ENCODE assay signal across 26 cellular contexts in the genomic region with DNA sequence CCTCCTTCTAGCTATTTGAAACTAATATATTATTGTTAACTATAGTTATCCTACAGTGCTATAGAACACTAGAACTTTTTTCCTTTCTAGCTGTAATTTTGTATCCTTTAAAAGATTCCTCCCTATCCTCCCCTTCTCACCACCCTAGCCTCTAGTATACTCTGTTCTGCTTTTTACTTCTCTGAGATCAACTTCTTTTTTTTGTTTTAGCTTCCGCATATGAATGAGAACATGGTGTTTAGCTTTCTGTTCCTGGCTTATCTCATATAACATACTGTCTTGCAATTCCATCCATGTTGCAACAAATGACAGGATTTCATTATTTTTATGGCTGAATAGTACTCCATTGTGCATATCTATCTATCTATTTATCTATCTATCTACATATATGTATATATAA.
"Had no signal": no experiment of that assay in that cellular context is flagged by ENCODE, and none has a peak within 500 bp of the region (broad histone marks: within the 10 kb centered on the region; RNA-seq: fewer than 3 reads in every experiment).

No MANE protein-coding gene starts in this region.

- H3K9me3 ChIP-seq: Peyer's patch had no signal

- ATAC-seq: activated CD4-positive, alpha-beta T cell treated with anti-CD3 and anti-CD28 coated beads for 36 hours; activated T-helper 17 cell treated with anti-CD3 and anti-CD28 coated beads, Interleukin-2, amount 50 U/mL, for 72 hours; T-cell had no signal

- H3K27me3 ChIP-seq: MG63, Peyer's patch had no signal

- H3K27ac ChIP-seq: Peyer's patch, RWPE1, WERI-Rb-1 had no signal

- H3K4me3 ChIP-seq: MG63, Peyer's patch had no signal

- H3K36me3 ChIP-seq: MG63, Peyer's patch, WERI-Rb-1 had no signal

- H3K4me1 ChIP-seq: Peyer's patch had no signal

- DNase-seq: activated CD4-positive, alpha-beta memory T cell treated with anti-CD3 and anti-CD28 coated beads, Interleukin-2, amount 10 ng/mL, durations not matched to agents 7 days and 5 days; activated CD4-positive, alpha-beta T cell treated with anti-CD3 and anti-CD28 coated beads for 36 hours; activated CD4-positive, alpha-beta T cell treated with anti-CD3 and anti-CD28 coated beads, Interleukin-2, amount 50 U/mL, for 1 hour; activated gamma-delta T cell; activated naive CD4-positive, alpha-beta T cell treated with anti-CD3 and anti-CD28 coated beads for 36 hours; activated T-cell treated with anti-CD3 and anti-CD28 coated beads for 4 hours; activated T-cell treated with anti-CD3 and anti-CD28 coated beads, Interleukin-2, amount 50 U/mL, for 48 hours; amygdala; MG63; NCI-H1092 treated with DMSO at 0.1 percent for 48 hours; NCI-H1436; NCI-H1694 treated with DMSO at 0.1 percent for 48 hours; NCI-H2029 treated with DMSO at 0.1 percent for 48 hours; NCI-H345; NCI-H510A; NCI-H526 treated with DMSO at 0.1 percent for 48 hours; NCI-H82; NK-92 treated with Interleukin-12 subunit alpha and Interleukin-12 subunit beta, amount 100 ng/mL, for 24 hours; Peyer's patch; Right ventricle myocardium superior; T-cell; T-helper 2 cell; T1000; WERI-Rb-1 had no signal
